18 cellular contexts compared by ENCODE assay signal in genomic region chr1:228001738-228002535, GRCh38. TPM values are rescaled to one million over a fixed set of nuclear protein-coding genes. Genes with fewer than 3 reads are reported as not detected.
"Had no signal": no experiment of that assay in that cellular context is flagged by ENCODE, and none has a peak within 500 bp of the region (broad histone marks: within the 10 kb centered on the region; RNA-seq: fewer than 3 reads in every experiment).

No MANE protein-coding gene starts in this region.

- H3K4me1 ChIP-seq: gastrocnemius medialis, heart right ventricle, pancreas, SJSA1, testis had no signal

- H3K9me3 ChIP-seq: gastrocnemius medialis, pancreas, testis had no signal

- H3K27ac Mint-ChIP-seq: memory B cell, nephron progenitor cell had no signal

- H3K27me3 ChIP-seq: testis had no signal

- H3K4me3 ChIP-seq: cardiac muscle cell, coronary artery, gastrocnemius medialis, heart right ventricle, left lung, pancreas, SJSA1, testis had no signal

- H3K27ac ChIP-seq: cardiac muscle cell, coronary artery, gastrocnemius medialis, heart right ventricle, left lung, pancreas, SJSA1, testis had no signal

- DNase-seq: activated CD4-positive, alpha-beta T cell treated with anti-CD3 and anti-CD28 coated beads for 1 hour; activated naive CD4-positive, alpha-beta T cell; activated T-cell treated with anti-CD3 and anti-CD28 coated beads, Interleukin-2, amount 50 U/mL, for 48 hours; effector CD8-positive, alpha-beta T cell; heart right ventricle; left lung; nephron progenitor cell; pancreas; stimulated activated CD4-positive, alpha-beta T cell treated with anti-CD3 and anti-CD28 coated beads, Interleukin-1b, Interleukin-23, amount 100 ng/mL, for 48 hours; stimulated activated naive CD8-positive, alpha-beta T cell treated with anti-CD3 and anti-CD28 coated beads, Interleukin-15, Interleukin-2, amounts not matched to agents 100 U/mL and 50 U/mL, for 24 hours; testis had no signal

- H3K4me3 Mint-ChIP-seq: memory B cell, nephron progenitor cell had no signal

- H3K36me3 Mint-ChIP-seq: memory B cell had no signal

- ATAC-seq: gastrocnemius medialis; heart right ventricle; left lung; pancreas; stimulated activated naive CD8-positive, alpha-beta T cell treated with anti-CD3 and anti-CD28 coated beads, Interleukin-15, Interleukin-2, amounts not matched to agents 100 U/mL and 50 U/mL, for 24 hours had no signal

- H3K36me3 ChIP-seq: cardiac muscle cell, gastrocnemius medialis, heart right ventricle, left lung, pancreas, SJSA1 had no signal

RNA-seq across cellular contexts. Expression of gene WNT3A, which starts 4.9 kb away (rescaled TPM):
- total RNA-seq: cardiac muscle cell, fibroblast of lung, gastrocnemius medialis, heart right ventricle, pancreas, SJSA1, urinary bladder had no signal
- polyA plus RNA-seq: cardiac muscle cell, fibroblast of lung, heart right ventricle, urinary bladder had no signal

RNA-seq across cellular contexts. Expression of gene WNT9A, which starts 54.2 kb away (rescaled TPM):
- polyA plus RNA-seq: cardiac muscle cell had no signal
